In the genomic region with DNA sequence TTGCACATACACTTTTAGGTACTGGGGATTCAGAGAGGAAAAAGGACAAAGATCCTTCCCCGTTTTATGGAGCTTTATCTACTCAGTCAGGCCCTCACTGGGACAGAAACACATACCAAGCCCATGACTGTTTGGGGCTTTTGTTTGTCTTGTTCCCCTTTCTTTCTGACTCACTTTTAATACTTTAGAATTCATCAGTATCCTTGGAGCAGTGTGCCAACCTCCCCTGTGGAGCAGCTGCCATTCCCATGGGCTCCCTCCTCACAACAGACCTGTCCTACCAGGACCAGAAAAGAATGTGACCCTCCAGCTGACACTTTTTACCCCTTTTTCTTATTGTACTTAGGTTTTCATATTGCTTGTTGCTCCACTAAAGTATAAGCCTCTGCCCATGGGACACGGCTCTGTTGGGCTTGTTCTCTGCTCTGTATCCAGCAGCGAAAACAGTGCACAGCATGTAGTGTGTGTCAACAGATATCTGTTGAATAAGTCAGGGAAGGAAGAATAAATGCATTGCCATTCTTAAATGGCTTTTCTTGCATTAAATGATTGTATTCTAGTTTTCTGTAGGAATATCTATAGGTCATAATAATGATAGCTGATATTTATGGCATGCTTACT, we compare ENCODE assay signal across 12 cellular contexts.
DNase-seq lines count a peak whose midpoint lies in the region; ATAC-seq and TF ChIP-seq lines count a peak whose summit lies in the region.
"Had no signal": no experiment of that assay in that cellular context is flagged by ENCODE, and none has a peak within 500 bp of the region (broad histone marks: within the 10 kb centered on the region; RNA-seq: fewer than 3 reads in every experiment).

No MANE protein-coding gene starts in this region.

- no peak overlapping the region for H3K4me3 Mint-ChIP-seq in stimulated activated naive CD8-positive, alpha-beta T cell treated with anti-CD3 and anti-CD28 coated beads, Interleukin-15, amount 100 ng/mL, for 72 hours
- H3K4me3 Mint-ChIP-seq: stimulated activated naive B cell treated with anti-CD40 and anti-IgM and Interleukin-4, amounts not matched to agents 10 μg/mL and 1 μg/mL and 100 μg/mL, for 72 hours had no signal

- no peak overlapping the region for H3K27ac Mint-ChIP-seq in stimulated activated naive CD8-positive, alpha-beta T cell treated with anti-CD3 and anti-CD28 coated beads, Interleukin-15, amount 100 ng/mL, for 72 hours
- H3K27ac Mint-ChIP-seq: stimulated activated naive B cell treated with anti-CD40 and anti-IgM and Interleukin-4, amounts not matched to agents 10 μg/mL and 1 μg/mL and 100 μg/mL, for 72 hours had no signal

- DNase-seq in H4 (ENCODE audit: low spot score) (peak; percentile 33), RPMI7951 (ENCODE audit: low read depth) (peak; percentile 92), epithelial cell of proximal tubule (ENCODE audit: low read depth) (peak; percentile 45), retinal pigment epithelial cell (ENCODE audit: low read depth) (peak; percentile 67), NCI-H1105 treated with DMSO at 0.1 percent for 48 hours (lab: John Stamatoyannopoulos, UW) (no peak), NCI-H69 (lab: John Stamatoyannopoulos, UW) (no peak)
- DNase-seq in stimulated activated CD4-positive, alpha-beta T cell treated with anti-CD3 and anti-CD28 coated beads, Interleukin-4, amount 100 ng/mL, for 24 hours, result no peak
- no peak for DNase-seq in stimulated activated naive CD8-positive, alpha-beta T cell treated with anti-CD3 and anti-CD28 coated beads, Interleukin-15, amount 100 ng/mL, for 72 hours
- DNase-seq: effector CD8-positive, alpha-beta T cell; GF-D8; spleen; stimulated activated naive B cell treated with anti-CD40 and anti-IgM and Interleukin-4, amounts not matched to agents 10 μg/mL and 1 μg/mL and 100 μg/mL, for 72 hours had no signal

- no peak for ATAC-seq in stimulated activated naive CD8-positive, alpha-beta T cell treated with anti-CD3 and anti-CD28 coated beads, Interleukin-15, amount 100 ng/mL, for 72 hours
- ATAC-seq: stimulated activated naive B cell treated with anti-CD40 and anti-IgM and Interleukin-4, amounts not matched to agents 10 μg/mL and 1 μg/mL and 100 μg/mL, for 72 hours had no signal

- H3K4me3 ChIP-seq in epithelial cell of proximal tubule (ENCODE audit: low read depth, low read length) (no peak overlapping the region), retinal pigment epithelial cell (ENCODE audit: low read length) (no peak overlapping the region)
- H3K4me3 ChIP-seq: spleen had no signal

- no peaks in the 10 kb centered on the region for H3K9me3 Mint-ChIP-seq in stimulated activated naive CD8-positive, alpha-beta T cell treated with anti-CD3 and anti-CD28 coated beads, Interleukin-15, amount 100 ng/mL, for 72 hours

- TF ChIP-seq CTCF in epithelial cell of proximal tubule (conservative IDR thresholded peaks at IDR 0.05; ENCODE audit: low read depth, low read length) (no peak), retinal pigment epithelial cell (conservative IDR thresholded peaks at IDR 0.05; ENCODE audit: low read depth, low read length) (no peak)

- no peaks in the 10 kb centered on the region for H3K27me3 Mint-ChIP-seq in stimulated activated naive CD8-positive, alpha-beta T cell treated with anti-CD3 and anti-CD28 coated beads, Interleukin-15, amount 100 ng/mL, for 72 hours
- H3K27me3 Mint-ChIP-seq: stimulated activated naive B cell treated with anti-CD40 and anti-IgM and Interleukin-4, amounts not matched to agents 10 μg/mL and 1 μg/mL and 100 μg/mL, for 72 hours had no signal

- no peaks in the 10 kb centered on the region for H3K4me1 Mint-ChIP-seq in stimulated activated naive CD8-positive, alpha-beta T cell treated with anti-CD3 and anti-CD28 coated beads, Interleukin-15, amount 100 ng/mL, for 72 hours
- H3K4me1 Mint-ChIP-seq: stimulated activated naive B cell treated with anti-CD40 and anti-IgM and Interleukin-4, amounts not matched to agents 10 μg/mL and 1 μg/mL and 100 μg/mL, for 72 hours had no signal

Comparison
In these comparisons a context has a peak if more than half of its experiments do, and no peak if none do; other contexts are left out.
1. DNase-seq: peak in H4 (single experiment), RPMI7951 (single experiment), epithelial cell of proximal tubule (single experiment) and retinal pigment epithelial cell (single experiment); none in NCI-H1105 treated with DMSO at 0.1 percent for 48 hours (single experiment), stimulated activated CD4-positive, alpha-beta T cell treated with anti-CD3 and anti-CD28 coated beads, Interleukin-4, amount 100 ng/mL, for 24 hours (single experiment), stimulated activated naive CD8-positive, alpha-beta T cell treated with anti-CD3 and anti-CD28 coated beads, Interleukin-15, amount 100 ng/mL, for 72 hours (0 of 2) and NCI-H69 (single experiment).